14 cellular contexts compared by ENCODE assay signal in the genomic region with DNA sequence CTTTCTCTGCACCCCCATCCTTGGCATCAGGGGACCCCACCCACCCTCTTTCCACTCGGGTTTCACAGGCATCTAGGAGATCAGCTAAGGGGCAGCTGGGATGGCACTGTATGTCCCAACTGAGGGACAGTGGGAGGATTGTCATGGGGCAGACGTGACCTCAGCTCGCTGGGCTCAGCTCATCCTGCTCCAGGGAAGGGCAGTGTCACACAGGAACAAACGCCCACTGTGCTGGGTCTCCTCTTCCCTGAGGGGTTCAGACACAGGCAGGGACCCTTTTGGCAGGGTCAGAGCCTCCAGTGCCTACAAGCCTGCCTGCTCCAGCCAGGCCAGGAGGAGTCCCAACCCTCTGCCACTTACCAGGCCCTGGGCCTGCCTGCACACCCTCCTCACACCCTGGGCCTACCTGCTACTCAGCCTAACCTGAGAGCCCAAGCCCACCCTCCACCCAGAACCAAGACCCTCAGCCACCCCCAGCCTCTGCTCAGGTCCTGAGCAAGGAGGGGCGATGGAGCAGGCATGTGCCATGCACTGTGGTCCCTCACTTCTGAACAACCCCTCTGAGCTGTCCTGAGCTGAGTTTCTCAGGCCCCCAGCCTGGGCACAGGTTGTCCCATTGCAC.
DNase-seq lines count a peak whose midpoint lies in the region; ATAC-seq, FAIRE-seq and TF ChIP-seq lines count a peak whose summit lies in the region.
"Had no signal": no experiment of that assay in that cellular context is flagged by ENCODE, and none has a peak within 500 bp of the region (broad histone marks: within the 10 kb centered on the region; RNA-seq: fewer than 3 reads in every experiment).

No MANE protein-coding gene starts in this region.

- H3K27me3 ChIP-seq in gastroesophageal sphincter (no peaks in the 10 kb centered on the region), thoracic aorta (replicated peaks; ENCODE audit: insufficient read depth) (no peaks in the 10 kb centered on the region)

- TF ChIP-seq CTCF in gastroesophageal sphincter (IDR thresholded peaks at IDR 0.05): no peak
- TF ChIP-seq CTCF in mesothelial cell of epicardium (IDR thresholded peaks at IDR 0.05; ENCODE audit: unreplicated experiment): no peak
- no peak for TF ChIP-seq CTCF in thoracic aorta (IDR thresholded peaks at IDR 0.05)
- no peak for TF ChIP-seq CTCF in D721Med (IDR thresholded peaks at IDR 0.05; ENCODE audit: insufficient read depth, missing control alignments)

- in situ Hi-C loops in KBM-7 (cut with MboI; ENCODE audit: low pct_unique_long_range_greater_than_20kb, low sequenced_read_pairs): no loop called here

- peaks cover 0 to 9% (median 0%) of the 10 kb centered on the region in 3 donors for H3K9me3 ChIP-seq in gastroesophageal sphincter
- no peaks in the 10 kb centered on the region for H3K9me3 ChIP-seq in thoracic aorta

- ATAC-seq in gastroesophageal sphincter (no peak), thoracic aorta (ENCODE audit: insufficient number of reproducible peaks, low FRiP score, low read depth) (no peak)
- ATAC-seq: left lobe of liver had no signal

- TF ChIP-seq EP300 in Ishikawa (IDR thresholded peaks at IDR 0.05; ENCODE audit: borderline replicate concordance) (no peak), gastroesophageal sphincter (IDR thresholded peaks at IDR 0.05) (no peak)

- H3K36me3 Mint-ChIP-seq in mesothelial cell of epicardium: no peaks in the 10 kb centered on the region

- H3K27ac ChIP-seq in gastroesophageal sphincter (peak overlapping the region in 3 of 4 donors; percentile 76 to 88 (median 84)), thoracic aorta (peak overlapping the region; percentile 89)

- H3K4me1 ChIP-seq in gastroesophageal sphincter (peaks cover 0 to 70% (median 47%) of the 10 kb centered on the region in 3 donors), thoracic aorta (ENCODE audit: control insufficient read depth in 1 of 2, low read depth in 2 of 2) (peaks cover 48 to 73% of the 10 kb centered on the region in 2 donors)

- DNase-seq in mesothelial cell of epicardium (ENCODE audit: low spot score in 2 of 2, unreplicated experiment in 2 of 2) (no peak), thoracic aorta (ENCODE audit: low spot score) (no peak), NCI-H1436 (lab: John Stamatoyannopoulos, UW) (no peak), NCI-H2029 (lab: John Stamatoyannopoulos, UW) (no peak), KBM-7 (no peak), D721Med (ENCODE audit: insufficient read length, low spot score) (no peak)
- DNase-seq: glutamatergic neuron, NCI-H1930, SHP77, T1000 had no signal

- peaks cover 47% of the 10 kb centered on the region for H3K4me1 Mint-ChIP-seq in mesothelial cell of epicardium

- FAIRE-seq in D721Med (lab: Jason Lieb, UNC): no peak

- H3K27me3 Mint-ChIP-seq in mesothelial cell of epicardium (ENCODE audit: low read depth): no peaks in the 10 kb centered on the region

- TF ChIP-seq POLR2A in gastroesophageal sphincter (IDR thresholded peaks at IDR 0.05): no peak

- H3K36me3 ChIP-seq in gastroesophageal sphincter: no peaks in the 10 kb centered on the region
- H3K36me3 ChIP-seq in thoracic aorta: no peaks in the 10 kb centered on the region

- no peak overlapping the region for H3K4me3 Mint-ChIP-seq in mesothelial cell of epicardium
- H3K4me3 Mint-ChIP-seq: activated T-helper 1 cell treated with anti-CD3 and anti-CD28 coated beads, Interleukin-12 subunit alpha, Interleukin-12 subunit beta, Interleukin-2, Interleukin-4 antibody, amounts not matched to agents 30 ng/mL and 10 ng/mL and 1 ng/mL, durations not matched to agents 14 hours and 24 hours and 36 hours had no signal

- WGBS in gastroesophageal sphincter (ENCODE audit: low coverage in 1 of 2), 2 donors: 71% methylated on average over 1 of the region's 5 CpGs; no CpG with 5 or more reads in 1 of the 2 donors

- no peak overlapping the region for H3K4me3 ChIP-seq in gastroesophageal sphincter
- no peak overlapping the region for H3K4me3 ChIP-seq in thoracic aorta

- TF ChIP-seq RAD21 in Ishikawa (IDR thresholded peaks at IDR 0.05; ENCODE audit: low read depth): no peak

- H3K27ac Mint-ChIP-seq in mesothelial cell of epicardium: peak overlapping the region; percentile 93
- H3K27ac Mint-ChIP-seq: activated T-helper 1 cell treated with anti-CD3 and anti-CD28 coated beads, Interleukin-12 subunit alpha, Interleukin-12 subunit beta, Interleukin-2, Interleukin-4 antibody, amounts not matched to agents 30 ng/mL and 10 ng/mL and 1 ng/mL, durations not matched to agents 14 hours and 24 hours and 36 hours had no signal

- H3K9me3 Mint-ChIP-seq in mesothelial cell of epicardium: no peaks in the 10 kb centered on the region

TF ChIP-seq in Ishikawa, 13 proteins besides CTCF, POLR2A, EP300 and RAD21:
- TF ChIP-seq YY1 (IDR thresholded peaks at IDR 0.05; ENCODE audit: low read depth) (no peak), ZBTB7A (IDR thresholded peaks at IDR 0.05; ENCODE audit: low read depth) (0 out of 2 replicates have a peak, but pooled peaks have one; percentile 21)
